1 cellular context compared by ENCODE assay signal in the genomic region with DNA sequence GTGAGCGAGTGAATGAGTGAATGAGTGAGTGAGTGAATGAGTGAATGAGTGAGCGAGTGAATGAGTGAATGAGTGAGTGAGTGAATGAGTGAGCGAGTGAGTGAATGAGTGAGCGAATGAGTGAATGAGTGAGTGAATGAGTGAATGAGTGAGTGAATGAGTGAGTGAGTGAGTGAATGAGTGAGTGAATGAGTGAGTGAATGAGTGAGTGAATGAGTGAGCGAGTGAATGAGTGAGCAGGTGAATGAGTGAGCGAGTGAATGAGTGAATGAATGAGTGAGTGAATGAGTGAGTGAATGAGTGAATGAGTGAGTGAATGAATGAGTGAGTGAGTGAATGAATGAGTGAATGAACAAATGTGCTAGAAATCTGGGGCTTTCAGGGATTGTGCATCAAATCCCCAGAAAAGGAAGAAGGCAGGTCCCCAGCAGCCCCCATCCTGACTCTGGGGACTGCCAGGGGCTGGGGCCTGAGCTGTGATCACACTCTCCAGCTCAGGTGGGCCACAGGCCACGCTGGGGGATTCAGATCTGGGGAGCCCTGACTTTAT.
TF ChIP-seq lines count a peak whose summit lies in the region.

No MANE protein-coding gene starts in this region.

TF ChIP-seq in K562, 482 proteins besides CTCF, POLR2A, EP300 and RAD21:
- TF ChIP-seq ZNF318 (IDR thresholded peaks at IDR 0.05; ENCODE audit: borderline replicate concordance in 1 of 2, low read depth in 1 of 2) (peak in 1 of 2 experiments; percentile 89; a peak in 2 of 4 replicates), TRIM24 (IDR thresholded peaks at IDR 0.05) (0 out of 4 replicates have a peak, but pooled peaks have one; percentile 16 to 28), TSC22D4 (tag; IDR thresholded peaks at IDR 0.05) (peak; percentile 100), TAL1 (IDR thresholded peaks at IDR 0.05) (0 out of 2 replicates have a peak, but pooled peaks have one; percentile 32), BCOR (IDR thresholded peaks at IDR 0.05) (peak; percentile 79), SMARCA5 (IDR thresholded peaks at IDR 0.05) (peak; percentile 63; the same call in 1 of the 2 replicates), ZNF24 (IDR thresholded peaks at IDR 0.05) (peak; percentile 100), HDAC1 (IDR thresholded peaks at IDR 0.05) (peak in 1 of 2 experiments; percentile 42; a peak in 1 of 4 replicates), NFRKB (IDR thresholded peaks at IDR 0.05; ENCODE audit: low read depth) (peak; percentile 96), ADNP (tag; IDR thresholded peaks at IDR 0.05) (peak; percentile 61; the same call in 1 of the 2 replicates), PHF20 (IDR thresholded peaks at IDR 0.05; ENCODE audit: partially characterized antibody) (peak; percentile 34)
